ENCODE assay signal across 35 cellular contexts in the genomic region with DNA sequence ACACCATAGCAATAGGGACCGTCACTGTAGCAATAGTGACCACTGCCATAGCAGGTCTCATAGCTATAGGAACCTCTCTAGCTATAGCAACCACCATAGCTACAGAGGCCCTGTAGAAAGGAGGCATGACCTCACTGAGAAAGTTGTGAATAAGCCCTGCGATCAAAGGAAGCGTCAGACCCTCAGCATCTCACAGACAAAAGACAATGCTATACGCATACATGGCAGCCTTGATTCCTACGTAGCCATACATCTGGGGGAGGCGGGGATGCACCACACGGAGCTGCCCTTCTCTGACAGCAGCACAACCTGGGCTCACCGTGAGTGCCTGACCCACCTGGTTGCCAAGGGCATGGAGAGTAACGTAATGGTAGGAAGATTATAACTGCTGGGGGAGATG.
"Had no signal": no experiment of that assay in that cellular context is flagged by ENCODE, and none has a peak within 500 bp of the region (broad histone marks: within the 10 kb centered on the region; RNA-seq: fewer than 3 reads in every experiment).

No MANE protein-coding gene starts in this region.

- DNase-seq: Karpas-422, Kasumi-1, KBM-7, KG1, MG63, MM.1S, MV-4-11, NCI-H1048, NCI-H1092, NCI-H1092 treated with DMSO at 0.1 percent for 48 hours, NCI-H1105, NCI-H1105 treated with DMSO at 0.1 percent for 48 hours, NCI-H1417, NCI-H1417 treated with DMSO at 0.1 percent for 48 hours, NCI-H1436, NCI-H1436 treated with DMSO at 0.1 percent for 48 hours, NCI-H146, NCI-H1694, NCI-H1694 treated with DMSO at 0.1 percent for 48 hours, NCI-H187, NCI-H187 treated with DMSO at 0.1 percent for 48 hours, NCI-H1930, NCI-H2029, NCI-H2029 treated with DMSO at 0.1 percent for 48 hours, NCI-H2081, NCI-H2081 treated with DMSO at 0.1 percent for 48 hours, NCI-H2107, NCI-H2171, NCI-H2171 treated with DMSO at 0.1 percent for 48 hours, NCI-H2227 treated with DMSO at 0.1 percent for 48 hours, NCI-H226, NCI-H345, NCI-H446, NCI-H446 treated with DMSO at 0.1 percent for 48 hours had no signal

- H3K4me3 ChIP-seq: MG63 had no signal

- H3K27ac ChIP-seq: KMS-11 had no signal
